Comparison of ENCODE assay signal across 22 cellular contexts in the genomic region with DNA sequence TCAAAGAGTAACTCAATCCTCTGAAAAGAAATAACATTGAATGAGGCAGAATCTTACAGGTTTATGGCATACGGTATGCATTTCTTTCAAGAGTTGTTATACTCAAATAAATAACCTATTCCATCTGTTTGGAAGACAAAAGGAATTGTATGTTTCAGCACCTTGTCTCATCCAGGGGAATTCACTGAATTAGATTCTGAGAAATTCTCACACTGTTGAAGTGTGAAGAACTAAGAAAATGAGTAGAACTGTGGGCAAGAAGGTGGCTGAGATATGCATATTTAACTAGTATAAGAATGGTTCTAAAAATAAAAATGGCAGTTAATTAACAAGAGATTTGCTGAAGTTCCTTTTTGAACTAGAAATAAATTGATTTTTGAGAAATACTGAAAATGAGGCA.
"Had no signal": no experiment of that assay in that cellular context is flagged by ENCODE, and none has a peak within 500 bp of the region (broad histone marks: within the 10 kb centered on the region; RNA-seq: fewer than 3 reads in every experiment).

No MANE protein-coding gene starts in this region.

- ATAC-seq: activated CD8-positive, alpha-beta T cell treated with anti-CD3 and anti-CD28 coated beads for 36 hours; activated naive CD4-positive, alpha-beta T cell treated with anti-CD3 and anti-CD28 coated beads, Interleukin-2, amount 50 U/mL, for 72 hours; activated T-cell treated with anti-CD3 and anti-CD28 coated beads, Interleukin-2, amount 50 U/mL, for 72 hours; activated T-helper 17 cell treated with anti-CD3 and anti-CD28 coated beads, Interleukin-2, amount 50 U/mL, for 72 hours; body of pancreas; Panc1 had no signal

- DNase-seq: activated CD4-positive, alpha-beta T cell treated with anti-CD3 and anti-CD28 coated beads, Interleukin-2, amount 50 U/mL, for 4 hours; activated CD8-positive, alpha-beta T cell treated with anti-CD3 and anti-CD28 coated beads for 36 hours; activated effector memory CD4-positive, alpha-beta T cell treated with anti-CD3 and anti-CD28 coated beads, Interleukin-2, amount 50 U/mL, for 16 hours; activated naive CD4-positive, alpha-beta T cell treated with Interleukin-2 at 50 U/mL for 16 hours; activated T-cell treated with anti-CD3 and anti-CD28 coated beads, Interleukin-2, amount 50 U/mL, for 1 hour; activated T-cell treated with anti-CD3 and anti-CD28 coated beads, Interleukin-2, amount 50 U/mL, for 72 hours; adrenal gland; body of pancreas; MM.1S; MV-4-11; NCI-H1092; NCI-H146; NCI-H187; NCI-H2029 treated with DMSO at 0.1 percent for 48 hours; NCI-H2107; NCI-H226; NCI-H524 treated with DMSO at 0.1 percent for 48 hours; SHP77; SK-N-SH had no signal
